ENCODE assay signal across 8 cellular contexts in the genomic region with DNA sequence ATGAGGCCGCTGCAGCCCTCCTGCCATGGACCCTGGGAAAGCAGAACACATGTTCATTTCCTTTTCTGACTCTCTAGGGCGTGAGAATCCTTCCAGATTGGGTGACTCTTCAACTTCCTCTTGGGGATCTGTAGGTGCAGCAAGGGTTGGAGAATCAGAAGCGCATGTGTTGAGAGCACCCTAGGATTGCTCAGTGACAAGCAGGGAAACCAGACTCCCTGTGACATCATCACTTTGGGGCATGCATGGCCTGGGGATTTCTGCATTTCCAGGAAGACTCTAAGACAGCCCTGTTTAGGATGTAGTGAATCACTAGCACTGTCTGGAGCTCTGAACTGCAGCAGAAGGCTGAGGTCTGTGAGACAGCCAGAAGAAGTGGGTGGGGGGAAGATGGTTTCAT. TPM values are rescaled to one million over a fixed set of nuclear protein-coding genes. Genes with fewer than 3 reads are reported as not detected.
DNase-seq lines count a peak whose midpoint lies in the region; ATAC-seq and TF ChIP-seq lines count a peak whose summit lies in the region.

No MANE protein-coding gene starts in this region.

- H3K4me1 ChIP-seq in upper lobe of left lung (peaks cover 15 to 51% (median 30%) of the 10 kb centered on the region in 4 donors), endodermal cell (ENCODE audit: control insufficient read depth, insufficient read depth, low read length) (no peaks in the 10 kb centered on the region)

- TF ChIP-seq CTCF in upper lobe of left lung (IDR thresholded peaks at IDR 0.05) (no peak), endodermal cell (conservative IDR thresholded peaks at IDR 0.05) (no peak)

- H3K4me3 Mint-ChIP-seq in endodermal cell: no peak overlapping the region

- H3K27ac ChIP-seq in upper lobe of left lung (peak overlapping the region in 2 of 4 donors; percentile 26 to 74), endodermal cell (ENCODE audit: low read depth, low read length) (no peak overlapping the region)

- DNase-seq in HT1080 (ENCODE audit: low read depth) (peak; percentile 72), left kidney (ENCODE audit: low read depth, low spot score) (peak; percentile 26), upper lobe of left lung (peak in 1 of 2 donors; percentile 78), OCI-M2 (lab: John Stamatoyannopoulos, UW; ENCODE audit: unreplicated experiment) (no peak), UCSD-AML1 (lab: John Stamatoyannopoulos, UW; ENCODE audit: unreplicated experiment) (no peak), endodermal cell (no peak)
- peak; percentile 68 for DNase-seq in activated CD8-positive, alpha-beta memory T cell treated with anti-CD3 and anti-CD28 coated beads, Interleukin-2, amount 50 U/mL, for 4 hours

- H3K36me3 ChIP-seq in upper lobe of left lung: no peaks in the 10 kb centered on the region
- no peaks in the 10 kb centered on the region for H3K36me3 ChIP-seq in endodermal cell (ENCODE audit: control insufficient read depth, insufficient read depth, low read length)

- no peaks in the 10 kb centered on the region for H3K27me3 ChIP-seq in upper lobe of left lung
- no peaks in the 10 kb centered on the region for H3K27me3 ChIP-seq in endodermal cell (ENCODE audit: control insufficient read depth, insufficient read depth, low read length, poor library complexity, severe bottlenecking)

- H3K4me3 ChIP-seq in upper lobe of left lung: no peak overlapping the region
- no peak overlapping the region for H3K4me3 ChIP-seq in endodermal cell (ENCODE audit: low read length)

- WGBS in upper lobe of left lung, 2 donors: 49 to 85% methylated on average over 3 of the region's 3 CpGs
- 92 to 100% methylated on average over 2 to 3 of the region's 3 CpGs for WGBS in endodermal cell (ENCODE audit: insufficient coverage in 1 of 2, insufficient read length in 1 of 2), 2 experiments

- H3K4me1 Mint-ChIP-seq in endodermal cell: peaks cover 5% of the 10 kb centered on the region

- TF ChIP-seq EP300 in upper lobe of left lung (IDR thresholded peaks at IDR 0.05): no peak

- no peak overlapping the region for H3K27ac Mint-ChIP-seq in endodermal cell

- H3K36me3 Mint-ChIP-seq in endodermal cell (ENCODE audit: low read depth): no peaks in the 10 kb centered on the region

- H3K9ac ChIP-seq in endodermal cell (ENCODE audit: extremely low read depth, low read length, poor library complexity, severe bottlenecking): no peak overlapping the region

- no peaks in the 10 kb centered on the region for H3K9me3 ChIP-seq in upper lobe of left lung
- H3K9me3 ChIP-seq in endodermal cell (ENCODE audit: control insufficient read depth, low read length): no peaks in the 10 kb centered on the region

- no peaks in the 10 kb centered on the region for H3K27me3 Mint-ChIP-seq in endodermal cell (ENCODE audit: insufficient read depth)

- ATAC-seq in GM18907 (IDR thresholded peaks at IDR 0.05; ENCODE audit: unreplicated experiment) (peak; percentile 66), upper lobe of left lung (ENCODE audit: low FRiP score in 2 of 2) (peak; percentile 62 to 73)

- H3K9me3 Mint-ChIP-seq in endodermal cell: no peaks in the 10 kb centered on the region

- TF ChIP-seq POLR2A in upper lobe of left lung (IDR thresholded peaks at IDR 0.05): peak in 1 of 4 donors; percentile 46

RNA-seq across cellular contexts. Expression of a gene that starts 15.1 kb away (rescaled TPM):
- total RNA-seq in HT1080 (2014; rRNA removed; shearing (Covaris generic)): 0.50 TPM in 1 of 2 replicates, not detected in the other
- polyA plus RNA-seq in HT1080 (2015; cell fraction: cytosol; rRNA removed): not detected in 2 replicates
- polyA plus RNA-seq in HT1080 (2015; cell fraction: nucleus; rRNA removed): 0.12 and 1.1 TPM in 2 replicates
- total RNA-seq in upper lobe of left lung (100 to 1,000 TPM in 1 of 6 donors, 10 to 100 TPM in 5; 43.0 to 148 (median 68.6) TPM), endodermal cell (under 1 TPM in 1 of 2 donors, not detected in 1; 0.11 TPM)
- not detected for polyA plus RNA-seq in endodermal cell (2013, experiment 1 of 2)
- not detected for polyA plus RNA-seq in endodermal cell (2013, experiment 2 of 2)

Comparison
In these comparisons a context has a peak if more than half of its experiments do, and no peak if none do; other contexts are left out.
1. DNase-seq: peak in HT1080 (single experiment), activated CD8-positive, alpha-beta memory T cell treated with anti-CD3 and anti-CD28 coated beads, Interleukin-2, amount 50 U/mL, for 4 hours (single experiment) and left kidney (single experiment); none in OCI-M2 (single experiment), UCSD-AML1 (single experiment) and endodermal cell (single experiment).
2. RNA of a gene that starts 15.1 kb away (total RNA-seq): 43.0 to 148 TPM in upper lobe of left lung; 0.50 TPM in HT1080 and 0.11 TPM in endodermal cell; every median in the first group is over 10 times any median in the second.